Comparison of ENCODE assay signal across 8 cellular contexts in genomic region chr2:203534486-203535077, GRCh38. TPM values are rescaled to one million over a fixed set of nuclear protein-coding genes. Genes with fewer than 3 reads are reported as not detected.
DNase-seq lines count a peak whose midpoint lies in the region; ATAC-seq and TF ChIP-seq lines count a peak whose summit lies in the region.

No MANE protein-coding gene starts in this region.

- H3K4me1 ChIP-seq in mononuclear cell (ENCODE audit: insufficient read depth, low read length): peaks cover 19% of the 10 kb centered on the region

- TF ChIP-seq CTCF in activated B cell treated with CpG ODN at 0.5 μM for 24 hours (IDR thresholded peaks at IDR 0.05): no peak
- TF ChIP-seq CTCF in dorsolateral prefrontal cortex (IDR thresholded peaks at IDR 0.05 in 54 of 56, conservative IDR thresholded peaks at IDR 0.05 in 2 of 56; ENCODE audit: low read depth in 1 of 56, partially characterized antibody in 56 of 56): no peak

- peak overlapping the region; percentile 59 to 98 (median 87) for H3K4me3 ChIP-seq in dorsolateral prefrontal cortex
- peak overlapping the region; percentile 55 for H3K4me3 ChIP-seq in mononuclear cell (ENCODE audit: low read length)

- peaks cover 62% of the 10 kb centered on the region for H3K27me3 Mint-ChIP-seq in activated B cell treated with CpG ODN at 0.5 μM for 24 hours

- H3K27ac ChIP-seq in dorsolateral prefrontal cortex: peak overlapping the region in 58 of 59 donors; percentile 23 to 97 (median 90)

- no peaks in the 10 kb centered on the region for H3K36me3 Mint-ChIP-seq in activated B cell treated with CpG ODN at 0.5 μM for 24 hours (ENCODE audit: low read depth)

- H3K4me1 Mint-ChIP-seq in activated B cell treated with CpG ODN at 0.5 μM for 24 hours: peaks cover 14% of the 10 kb centered on the region

- no peak overlapping the region for H3K27ac Mint-ChIP-seq in activated B cell treated with CpG ODN at 0.5 μM for 24 hours

- CTCF ChIA-PET in activated B cell treated with CpG ODN at 0.5 μM for 24 hours (lab: Charles Lee): no interaction called here

- ATAC-seq in GM18909 (IDR thresholded peaks at IDR 0.05; ENCODE audit: poor library complexity, unreplicated experiment) (peak; percentile 41), activated B cell treated with CpG ODN at 0.5 μM for 24 hours (ENCODE audit: low read depth) (peak; percentile 42)

- POLR2A ChIA-PET in activated B cell treated with CpG ODN at 0.5 μM for 24 hours (lab: Charles Lee): no interaction called here

- peaks cover 6% of the 10 kb centered on the region for H3K9me3 ChIP-seq in mononuclear cell (ENCODE audit: low read depth, low read length)

- H3K4me3 Mint-ChIP-seq in activated B cell treated with CpG ODN at 0.5 μM for 24 hours: peak overlapping the region; percentile 74

- intact Hi-C loops in activated B cell treated with CpG ODN at 0.5 μM for 24 hours (cut with micrococcal nuclease): no loop called here
- intact Hi-C loops in dorsolateral prefrontal cortex (cut with DNase I): loop anchor here in 1 of 2 donors (5.0 kb wide), 1 partner anchor 118 kb away; no protein-coding TSS in a partner anchor

- H3K27me3 ChIP-seq in dorsolateral prefrontal cortex (no peaks in the 10 kb centered on the region), mononuclear cell (ENCODE audit: insufficient read depth, low read length) (peaks cover 54% of the 10 kb centered on the region)

- peak; percentile 40 for DNase-seq in 8988T
- peak; percentile 5 for DNase-seq in HPDE6-E6E7 (ENCODE audit: extremely low spot score)
- no peak for DNase-seq in activated B cell treated with CpG ODN at 0.5 μM for 24 hours
- peak in 4 of 10 donors; percentile 14 to 51 (median 40) for DNase-seq in dorsolateral prefrontal cortex
- peak; percentile 40 for DNase-seq in stimulated activated naive CD4-positive, alpha-beta T cell treated with Interleukin-2 at 50 U/mL for 16 hours (lab: John Stamatoyannopoulos, UW)
- DNase-seq in GM03348 (ENCODE audit: low spot score): no peak

- peaks cover 17% of the 10 kb centered on the region for H3K9me3 Mint-ChIP-seq in activated B cell treated with CpG ODN at 0.5 μM for 24 hours

RNA-seq across cellular contexts. Expression of gene RAPH1, which starts 0.5 kb away (rescaled TPM):
- total RNA-seq in activated B cell treated with CpG ODN at 0.5 μM for 24 hours (0.11 and 0.20 TPM in 2 replicates), dorsolateral prefrontal cortex (10 to 100 TPM; 17.3 to 71.2 (median 39.5) TPM), mononuclear cell (2.8 TPM)

Comparison
In these comparisons a context has a peak if more than half of its experiments do, and no peak if none do; other contexts are left out.
1. DNase-seq: peak in 8988T (single experiment), HPDE6-E6E7 (single experiment) and stimulated activated naive CD4-positive, alpha-beta T cell treated with Interleukin-2 at 50 U/mL for 16 hours (single experiment); none in activated B cell treated with CpG ODN at 0.5 μM for 24 hours (single experiment) and GM03348 (single experiment).